Comparison of ENCODE assay signal across 10 cellular contexts in genomic region chr7:47610506-47611044, GRCh38. TPM values are rescaled to one million over a fixed set of nuclear protein-coding genes. Genes with fewer than 3 reads are reported as not detected.
DNase-seq lines count a peak whose midpoint lies in the region; ATAC-seq and TF ChIP-seq lines count a peak whose summit lies in the region.
"Had no signal": no experiment of that assay in that cellular context is flagged by ENCODE, and none has a peak within 500 bp of the region (broad histone marks: within the 10 kb centered on the region; RNA-seq: fewer than 3 reads in every experiment).

No MANE protein-coding gene starts in this region.

- H3K9ac ChIP-seq in H9 (ENCODE audit: extremely low read depth, insufficient read length, low read length), result no peak overlapping the region

- H4K91ac ChIP-seq in H9 (ENCODE audit: insufficient read length, low read depth, low read length), result no peak overlapping the region

- no peaks in the 10 kb centered on the region for H3K79me1 ChIP-seq in H9 (ENCODE audit: insufficient read depth, low read depth, low read length, poor library complexity, severe bottlenecking)

- no peak overlapping the region for H2BK120ac ChIP-seq in H9 (ENCODE audit: low read depth, low read length, poor library complexity, severe bottlenecking)

- no peak for TF ChIP-seq POLR2A in esophagus muscularis mucosa (IDR thresholded peaks at IDR 0.05; ENCODE audit: low read depth)

- H3K27me3 Mint-ChIP-seq in H9 (ENCODE audit: low read depth), result peaks cover 4% of the 10 kb centered on the region
- H3K27me3 Mint-ChIP-seq: activated T-cell treated with anti-CD3 and anti-CD28 coated beads, Interleukin-2, amount 50 U/mL, for 24 hours had no signal

- H3K14ac ChIP-seq in H9 (ENCODE audit: insufficient read depth, low read length), result no peak overlapping the region

- no peak overlapping the region for H3K23ac ChIP-seq in H9 (ENCODE audit: insufficient read length, low read depth, low read length)

- H4K20me1 ChIP-seq in H9 (ENCODE audit: control insufficient read depth, insufficient read depth, insufficient read length), result no peaks in the 10 kb centered on the region

- no peak overlapping the region for H3K4me3 ChIP-seq in esophagus muscularis mucosa
- H3K4me3 ChIP-seq in aorta (ENCODE audit: low read length in 2 of 2), result no peak overlapping the region

- TF ChIP-seq CTCF in esophagus muscularis mucosa (IDR thresholded peaks at IDR 0.05) (no peak), H9 (conservative IDR thresholded peaks at IDR 0.05) (no peak)

- H4K5ac ChIP-seq in H9 (ENCODE audit: insufficient read length, low read depth, low read length), result no peak overlapping the region

- H3K23me2 ChIP-seq in H9 (ENCODE audit: insufficient read length, low read depth, low read length, poor library complexity, severe bottlenecking), result no peaks in the 10 kb centered on the region

- H2AK5ac ChIP-seq in H9 (ENCODE audit: insufficient read length, low read length), result no peak overlapping the region

- H3K4me1 ChIP-seq in esophagus muscularis mucosa (peaks cover 12 to 38% (median 32%) of the 10 kb centered on the region in 4 donors), aorta (ENCODE audit: control insufficient read depth in 1 of 2, insufficient read depth in 2 of 2, low read length in 2 of 2) (peaks cover 0 to 1% of the 10 kb centered on the region in 2 donors), H9 (ENCODE audit: insufficient read depth, low read length) (no peaks in the 10 kb centered on the region)

- H3K36me3 Mint-ChIP-seq in H9 (ENCODE audit: insufficient read depth in 1 of 3, low read depth in 3 of 3), result no peaks in the 10 kb centered on the region

- no peaks in the 10 kb centered on the region for H3K9me3 Mint-ChIP-seq in H9
- H3K9me3 Mint-ChIP-seq: activated T-cell treated with anti-CD3 and anti-CD28 coated beads, Interleukin-2, amount 50 U/mL, for 24 hours had no signal

- ATAC-seq in aorta (ENCODE audit: low FRiP score), result peak; percentile 63

- H3K79me2 ChIP-seq in H9 (ENCODE audit: insufficient read depth, low read length), result no peaks in the 10 kb centered on the region

- H2BK12ac ChIP-seq in H9 (ENCODE audit: insufficient read length, low read depth, low read length), result no peak overlapping the region

- no peak overlapping the region for H3K18ac ChIP-seq in H9 (ENCODE audit: insufficient read length, low read depth, low read length)

- peaks cover 0 to 8% of the 10 kb centered on the region in 2 experiments; a peak in 1 of 4 replicates for H3K4me1 Mint-ChIP-seq in H9

- DNase-seq in NCI-H748 (lab: John Stamatoyannopoulos, UW; ENCODE audit: unreplicated experiment) (peak; percentile 58), NCI-H748 treated with DMSO at 0.1 percent for 48 hours (lab: John Stamatoyannopoulos, UW) (no peak), esophagus muscularis mucosa (ENCODE audit: extremely low spot score) (no peak), myocyte (ENCODE audit: low read depth) (peak; percentile 69), aorta (no peak), AML-193 (lab: John Stamatoyannopoulos, UW) (no peak), GM19238 (ENCODE audit: insufficient read length, low spot score) (no peak), H9 (no peak)
- DNase-seq: activated T-cell treated with anti-CD3 and anti-CD28 coated beads, Interleukin-2, amount 50 U/mL, for 24 hours; T-helper 1 cell had no signal

- no peak overlapping the region for H3K56ac ChIP-seq in H9 (ENCODE audit: insufficient read length, low read depth, low read length)

- H3K9me3 ChIP-seq in esophagus muscularis mucosa (no peaks in the 10 kb centered on the region), aorta (ENCODE audit: control insufficient read depth, low read length) (no peaks in the 10 kb centered on the region), H9 (ENCODE audit: control insufficient read depth, low read depth, low read length) (no peaks in the 10 kb centered on the region)

- H4K8ac ChIP-seq in H9 (replicated peaks; ENCODE audit: insufficient read length, low read depth, low read length), result no peak overlapping the region

- no peak overlapping the region for H3K4me2 ChIP-seq in H9 (ENCODE audit: insufficient read depth, insufficient read length, low read length)

- H3K4me3 Mint-ChIP-seq in H9, result no peak overlapping the region
- H3K4me3 Mint-ChIP-seq: activated T-cell treated with anti-CD3 and anti-CD28 coated beads, Interleukin-2, amount 50 U/mL, for 24 hours had no signal

- no peak overlapping the region for H3K4ac ChIP-seq in H9 (ENCODE audit: low read depth, low read length)

- TF ChIP-seq EP300 in esophagus muscularis mucosa (IDR thresholded peaks at IDR 0.05), result no peak

- no peak overlapping the region for H2BK15ac ChIP-seq in H9 (ENCODE audit: low read depth, low read length)

- 33% methylated on average over 4 of the region's 4 CpGs for WGBS in esophagus muscularis mucosa
- 19 to 30% methylated on average over 4 of the region's 4 CpGs for WGBS in aorta, 2 donors
- WGBS in H9 (ENCODE audit: extremely low coverage, insufficient read length, low lambda C conversion rate), result no CpG with 5 or more reads among the region's 4 CpGs

- H2BK5ac ChIP-seq in H9 (ENCODE audit: insufficient read length, low read length), result no peak overlapping the region

- no peaks in the 10 kb centered on the region for H3K36me3 ChIP-seq in esophagus muscularis mucosa
- H3K36me3 ChIP-seq in aorta (ENCODE audit: control insufficient read depth in 1 of 2, insufficient read depth in 2 of 2, low read length in 1 of 2), result no peaks in the 10 kb centered on the region

- intact Hi-C loops in esophagus muscularis mucosa (cut with DNase I) (no loop called here), aorta (cut with DNase I) (no loop called here)

- H3K27ac Mint-ChIP-seq in H9, result no peak overlapping the region
- H3K27ac Mint-ChIP-seq: activated T-cell treated with anti-CD3 and anti-CD28 coated beads, Interleukin-2, amount 50 U/mL, for 24 hours had no signal

- H2BK20ac ChIP-seq in H9 (ENCODE audit: low read depth, low read length, poor library complexity, severe bottlenecking), result no peak overlapping the region

- H2AFZ ChIP-seq in H9 (ENCODE audit: low read length), result no peak overlapping the region

- H3K27ac ChIP-seq in esophagus muscularis mucosa (replicated peaks in 1 of 4), result peak overlapping the region; percentile 22 to 74 (median 62)
- no peak overlapping the region for H3K27ac ChIP-seq in aorta (ENCODE audit: low read depth in 1 of 2, low read length in 2 of 2)
- H3K27ac ChIP-seq in H9 (ENCODE audit: insufficient read length, low read depth, low read length), result no peak overlapping the region

- no peak overlapping the region for H3T11ph ChIP-seq in H9 (ENCODE audit: low read length)

- H3K27me3 ChIP-seq in esophagus muscularis mucosa (no peaks in the 10 kb centered on the region), aorta (ENCODE audit: control insufficient read depth in 1 of 2, insufficient read depth in 2 of 2, low read length in 1 of 2) (no peaks in the 10 kb centered on the region), H9 (ENCODE audit: insufficient read depth, low read length) (no peaks in the 10 kb centered on the region)

RNA-seq across cellular contexts. Expression of gene TNS3, which starts 28.7 kb away (rescaled TPM):
- total RNA-seq in esophagus muscularis mucosa, result 10 to 100 TPM; 34.6 to 52.5 (median 48.6) TPM
- 241 and 322 TPM in 2 replicates for total RNA-seq in myocyte
- 267 TPM for polyA plus RNA-seq in myocyte (2012)
- total RNA-seq in aorta, result 100 to 1,000 TPM; 117 to 140 TPM
- polyA plus RNA-seq in aorta, result 10 to 100 TPM; 40.5 to 56.1 TPM
- 9.2 and 9.5 TPM in 2 replicates for total RNA-seq in H9 (2021)

Comparison
In these comparisons a context has a peak if more than half of its experiments do, and no peak if none do; other contexts are left out.
1. DNase-seq: peak in NCI-H748 (single experiment) and myocyte (single experiment); none in NCI-H748 treated with DMSO at 0.1 percent for 48 hours (single experiment), esophagus muscularis mucosa (single experiment), aorta (0 of 2), AML-193 (0 of 2), GM19238 (single experiment) and H9 (single experiment).
2. H3K27ac ChIP-seq: peak in esophagus muscularis mucosa (4 of 4); none in aorta (0 of 2) and H9 (single experiment).